ENCODE assay signal across 1 cellular context in the genomic region with DNA sequence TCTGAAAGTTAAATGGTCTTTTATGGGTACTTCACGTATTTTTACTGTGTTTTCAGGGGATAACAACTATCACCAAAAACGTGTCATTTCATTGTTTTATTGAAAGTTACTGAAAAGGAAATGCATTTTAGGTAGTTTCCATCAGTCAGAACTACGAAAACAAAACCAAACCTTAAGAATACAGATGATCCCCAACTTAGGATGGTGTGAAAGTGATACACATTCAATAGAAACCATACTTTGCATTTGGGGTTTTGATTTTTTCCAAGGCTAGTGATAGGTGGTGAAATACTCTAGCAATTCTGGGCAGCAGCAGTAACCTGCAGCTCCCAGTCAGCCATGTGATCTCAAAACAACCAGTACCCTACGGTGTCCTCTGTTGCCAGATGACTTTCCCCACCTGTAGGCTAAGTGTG.
TF ChIP-seq lines count a peak whose summit lies in the region.

No MANE protein-coding gene starts in this region.

TF ChIP-seq in GM23338, 12 proteins besides CTCF, POLR2A, EP300 and RAD21 (continued from another document):
- TF ChIP-seq ZNF462 (CRISPR knock-in tag; IDR thresholded peaks at IDR 0.05) (no peak), ZNF331 (CRISPR knock-in tag; IDR thresholded peaks at IDR 0.05; ENCODE audit: low read depth) (no peak), ETS1 (IDR thresholded peaks at IDR 0.05) (no peak)
